Comparison of ENCODE assay signal across 21 cellular contexts in the genomic region with DNA sequence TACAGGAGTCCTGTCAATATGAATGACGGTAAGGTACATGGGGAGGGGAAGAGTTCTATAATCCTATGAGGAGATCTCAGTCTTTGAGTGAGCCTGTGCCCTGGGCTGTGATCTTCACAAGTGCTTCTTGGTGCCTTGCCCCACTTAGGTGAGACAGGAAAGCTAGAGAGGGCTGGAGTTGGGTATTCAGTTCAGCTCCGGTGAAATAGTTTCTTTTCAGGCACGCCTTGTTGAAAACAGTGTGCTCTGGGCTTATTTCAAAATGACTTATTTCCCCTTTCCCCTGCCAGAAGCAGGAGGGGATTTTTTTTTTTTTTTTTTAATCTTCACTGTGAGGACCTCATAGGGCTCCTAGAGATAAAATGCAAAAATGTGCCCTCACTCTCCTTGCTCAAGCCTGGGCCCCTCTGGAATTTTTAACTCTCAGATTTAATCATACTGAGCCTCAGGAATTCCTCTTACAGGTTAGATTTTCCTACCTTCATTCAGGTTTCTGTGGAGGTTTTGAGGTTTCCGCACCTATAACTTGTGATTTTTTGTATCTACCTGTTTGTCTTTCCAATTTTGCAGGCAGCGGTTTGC. TPM values are rescaled to one million over a fixed set of nuclear protein-coding genes. Genes with fewer than 3 reads are reported as not detected.
DNase-seq lines count a peak whose midpoint lies in the region; ATAC-seq, FAIRE-seq and TF ChIP-seq lines count a peak whose summit lies in the region.
"Had no signal": no experiment of that assay in that cellular context is flagged by ENCODE, and none has a peak within 500 bp of the region (broad histone marks: within the 10 kb centered on the region; RNA-seq: fewer than 3 reads in every experiment).

No MANE protein-coding gene starts in this region.

- CTCF ChIA-PET in activated CD4-positive, alpha-beta T cell treated with anti-CD3 and anti-CD28 coated beads for 36 hours (lab: Charles Lee), result interaction anchor here (4.3 kb wide), 1 partner anchor 44 kb away, joined by 30 read pairs; no protein-coding TSS in a partner anchor

- peak; percentile 73 for ATAC-seq in activated CD4-positive, alpha-beta T cell treated with anti-CD3 and anti-CD28 coated beads for 36 hours
- ATAC-seq in HG03442 (IDR thresholded peaks at IDR 0.05; ENCODE audit: unreplicated experiment) (peak; percentile 49), left lung (peak; percentile 72), GM19467 (IDR thresholded peaks at IDR 0.05; ENCODE audit: unreplicated experiment) (no peak)
- ATAC-seq: K562 had no signal

- peak; percentile 54 for FAIRE-seq in GM12892 (lab: Jason Lieb, UNC)
- FAIRE-seq: H54, K562 had no signal

- peaks cover 0 to 6% of the 10 kb centered on the region in 2 donors for H3K9me3 ChIP-seq in left lung
- H3K9me3 ChIP-seq: SJSA1, testis had no signal

- no peak for TF ChIP-seq CTCF in left lung (IDR thresholded peaks at IDR 0.05)

- H3K27ac ChIP-seq in left lung, result no peak overlapping the region
- H3K27ac ChIP-seq: SJSA1, testis had no signal

- intact Hi-C loops in activated CD4-positive, alpha-beta T cell treated with anti-CD3 and anti-CD28 coated beads for 36 hours (cut with DNase I, micrococcal nuclease), result no loop called here
- intact Hi-C loops in left lung (cut with DNase I), result no loop called here

- no peak overlapping the region for H3K4me3 Mint-ChIP-seq in activated CD4-positive, alpha-beta T cell treated with anti-CD3 and anti-CD28 coated beads for 36 hours
- H3K4me3 Mint-ChIP-seq: activated naive CD8-positive, alpha-beta T cell treated with anti-CD3 and anti-CD28 coated beads, Interleukin-2, amount 10 ng/mL, durations not matched to agents 7 days and 5 days; nephron progenitor cell had no signal

- DNase-seq in activated CD4-positive, alpha-beta T cell treated with anti-CD3 and anti-CD28 coated beads for 36 hours, result peak; percentile 13
- DNase-seq in activated CD4-positive, alpha-beta T cell treated with anti-CD3 and anti-CD28 coated beads, Interleukin-2, amount 50 U/mL, for 1 hour, result no peak
- no peak for DNase-seq in GM12892 (ENCODE audit: insufficient read length)
- no peak for DNase-seq in left lung
- DNase-seq in SW 1271 (lab: John Stamatoyannopoulos, UW), result no peak
- DNase-seq in NCI-H2029 treated with DMSO at 0.1 percent for 48 hours (lab: John Stamatoyannopoulos, UW), result no peak
- DNase-seq: activated naive CD8-positive, alpha-beta T cell treated with anti-CD3 and anti-CD28 coated beads, Interleukin-2, amount 10 ng/mL, durations not matched to agents 7 days and 5 days; effector CD4-positive, alpha-beta T cell; GF-D8; NCI-H1105 treated with DMSO at 0.1 percent for 48 hours; NCI-H2227 treated with DMSO at 0.1 percent for 48 hours; nephron progenitor cell; retina; testis had no signal

- H3K4me1 Mint-ChIP-seq in activated CD4-positive, alpha-beta T cell treated with anti-CD3 and anti-CD28 coated beads for 36 hours, result peaks cover 40% of the 10 kb centered on the region

- no peak for TF ChIP-seq POLR2A in GM12892 (IDR thresholded peaks at IDR 0.05; ENCODE audit: low read depth, low read length)

- peaks cover 21% of the 10 kb centered on the region for H3K36me3 Mint-ChIP-seq in activated CD4-positive, alpha-beta T cell treated with anti-CD3 and anti-CD28 coated beads for 36 hours (ENCODE audit: low read depth)

- H3K36me3 ChIP-seq in left lung, result no peaks in the 10 kb centered on the region

- H3K27me3 ChIP-seq in left lung, result no peaks in the 10 kb centered on the region
- H3K27me3 ChIP-seq: SJSA1, testis had no signal

- H3K4me3 ChIP-seq in left lung, result no peak overlapping the region
- H3K4me3 ChIP-seq: K562, SJSA1, testis had no signal

- POLR2A ChIA-PET in activated CD4-positive, alpha-beta T cell treated with anti-CD3 and anti-CD28 coated beads for 36 hours (lab: Charles Lee), result no interaction called here

- no peaks in the 10 kb centered on the region for H3K4me1 ChIP-seq in left lung
- H3K4me1 ChIP-seq: SJSA1 had no signal

- no peaks in the 10 kb centered on the region for H3K9me3 Mint-ChIP-seq in activated CD4-positive, alpha-beta T cell treated with anti-CD3 and anti-CD28 coated beads for 36 hours (ENCODE audit: low read depth)
- H3K9me3 Mint-ChIP-seq: nephron progenitor cell had no signal

- no peaks in the 10 kb centered on the region for H3K27me3 Mint-ChIP-seq in activated CD4-positive, alpha-beta T cell treated with anti-CD3 and anti-CD28 coated beads for 36 hours
- H3K27me3 Mint-ChIP-seq: activated naive CD8-positive, alpha-beta T cell treated with anti-CD3 and anti-CD28 coated beads, Interleukin-2, amount 10 ng/mL, durations not matched to agents 7 days and 5 days had no signal

- H3K27ac Mint-ChIP-seq in activated CD4-positive, alpha-beta T cell treated with anti-CD3 and anti-CD28 coated beads for 36 hours, result peak overlapping the region; percentile 67
- H3K27ac Mint-ChIP-seq: activated naive CD8-positive, alpha-beta T cell treated with anti-CD3 and anti-CD28 coated beads, Interleukin-2, amount 10 ng/mL, durations not matched to agents 7 days and 5 days; nephron progenitor cell had no signal

RNA-seq across cellular contexts. Expression of a gene that starts 27.3 kb away (rescaled TPM):
- total RNA-seq in activated CD4-positive, alpha-beta T cell treated with anti-CD3 and anti-CD28 coated beads for 36 hours, result 1 to 10 TPM; 7.7 to 8.0 TPM
- 5.9 TPM for polyA plus RNA-seq in GM12892 (2012; ENCODE audit: missing spikeins)
- 10 to 100 TPM; 11.7 to 12.7 TPM for total RNA-seq in left lung

RNA-seq across cellular contexts. Expression of a gene that starts 34.3 kb away (rescaled TPM):
- not detected for total RNA-seq in activated CD4-positive, alpha-beta T cell treated with anti-CD3 and anti-CD28 coated beads for 36 hours
- 0.68 TPM for polyA plus RNA-seq in GM12892 (2012; ENCODE audit: missing spikeins)
- not detected for total RNA-seq in left lung
- total RNA-seq: activated naive CD8-positive, alpha-beta T cell treated with anti-CD3 and anti-CD28 coated beads, Interleukin-2, amount 10 ng/mL, durations not matched to agents 7 days and 5 days; cardiac septum; K562; liver; SJSA1 had no signal
- polyA plus RNA-seq: liver had no signal

RNA-seq across cellular contexts. Expression of a gene that starts 57.2 kb away (rescaled TPM):
- total RNA-seq in activated CD4-positive, alpha-beta T cell treated with anti-CD3 and anti-CD28 coated beads for 36 hours, result under 1 TPM in 1 of 2 experiments, not detected in 1; 0.18 TPM
- polyA plus RNA-seq in GM12892 (2012; ENCODE audit: missing spikeins), result 0.19 TPM
- total RNA-seq in left lung, result 1 to 10 TPM in 1 of 2 donors, under 1 TPM in 1; 0.12 to 3.6 TPM
- total RNA-seq: cardiac septum, K562, SJSA1 had no signal
- polyA plus RNA-seq: K562, liver had no signal
